In genomic region chr19:15367439-15367838, GRCh38 we compare ENCODE assay signal across 21 cellular contexts. TPM values are rescaled to one million over a fixed set of nuclear protein-coding genes. Genes with fewer than 3 reads are reported as not detected.
DNase-seq lines count a peak whose midpoint lies in the region; ATAC-seq, FAIRE-seq and TF ChIP-seq lines count a peak whose summit lies in the region.
"Had no signal": no experiment of that assay in that cellular context is flagged by ENCODE, and none has a peak within 500 bp of the region (broad histone marks: within the 10 kb centered on the region; RNA-seq: fewer than 3 reads in every experiment).

No MANE protein-coding gene starts in this region.

- H3K9me3 ChIP-seq in mammary epithelial cell (replicated peaks; ENCODE audit: insufficient read depth, low read length): no peaks in the 10 kb centered on the region
- no peaks in the 10 kb centered on the region for H3K9me3 ChIP-seq in right cardiac atrium (ENCODE audit: control insufficient read depth, low read length)

- dilution Hi-C loops in mammary epithelial cell (cut with HindIII; ENCODE audit: low sequenced_read_pairs): no loop called here

- no peak for DNase-seq in MCF 10A (ENCODE audit: unreplicated experiment)
- no peak for DNase-seq in mammary epithelial cell
- no peak for DNase-seq in bronchial epithelial cell (ENCODE audit: low read depth)
- DNase-seq in right cardiac atrium: peak in 1 of 3 donors; percentile 45
- no peak for DNase-seq in stimulated activated naive B cell treated with anti-CD40 and anti-IgM and Interleukin-4, amounts not matched to agents 10 μg/mL and 1 μg/mL and 100 μg/mL, for 72 hours
- DNase-seq in G401 (ENCODE audit: low spot score): no peak
- DNase-seq: 8988T, C1 segment of cervical spinal cord, Calu3, DMS79, GDM1, H9, Kasumi-1, NCI-H1417, NCI-H1930, NCI-H2171 treated with DMSO at 0.1 percent for 48 hours, NCI-H510A, NCI-H82 had no signal

- peak; percentile 24 to 67 for ATAC-seq in right cardiac atrium
- peak; percentile 44 to 64 for ATAC-seq in stimulated activated naive B cell treated with anti-CD40 and anti-IgM and Interleukin-4, amounts not matched to agents 10 μg/mL and 1 μg/mL and 100 μg/mL, for 72 hours (replicated peaks)
- no peak for ATAC-seq in GM21381 (IDR thresholded peaks at IDR 0.05; ENCODE audit: unreplicated experiment)
- ATAC-seq in stimulated activated memory B cell treated with anti-CD40 and anti-IgM and Interleukin-4, amounts not matched to agents 10 μg/mL and 1 μg/mL and 100 μg/mL, for 72 hours: no peak

- BruUV-seq in MCF 10A (replicated peaks; lab: Mats Ljungman, UMichigan) (no TSS peak), mammary epithelial cell (replicated peaks; lab: Mats Ljungman, UMichigan) (no TSS peak)

- H3K27ac ChIP-seq in mammary epithelial cell (ENCODE audit: insufficient read depth, low read depth, low read length) (no peak overlapping the region), right cardiac atrium (ENCODE audit: low read length) (peak overlapping the region; percentile 39)

- H3K36me3 Mint-ChIP-seq in MCF 10A (ENCODE audit: insufficient read depth, unreplicated experiment): peaks cover 88% of the 10 kb centered on the region
- peaks cover 42 to 47% of the 10 kb centered on the region in 2 donors for H3K36me3 Mint-ChIP-seq in stimulated activated naive B cell treated with anti-CD40 and anti-IgM and Interleukin-4, amounts not matched to agents 10 μg/mL and 1 μg/mL and 100 μg/mL, for 72 hours
- peaks cover 62% of the 10 kb centered on the region for H3K36me3 Mint-ChIP-seq in stimulated activated memory B cell treated with anti-CD40 and anti-IgM and Interleukin-4, amounts not matched to agents 10 μg/mL and 1 μg/mL and 100 μg/mL, for 72 hours

- H3K27me3 ChIP-seq in mammary epithelial cell (ENCODE audit: insufficient read depth, low read length) (no peaks in the 10 kb centered on the region), bronchial epithelial cell (ENCODE audit: control insufficient read depth, insufficient read depth, low read length) (no peaks in the 10 kb centered on the region), right cardiac atrium (ENCODE audit: control insufficient read depth, insufficient read depth) (no peaks in the 10 kb centered on the region)

- H3K9ac ChIP-seq in mammary epithelial cell (ENCODE audit: insufficient read depth, low read length): no peak overlapping the region

- in situ Hi-C loops in mammary epithelial cell (cut with MboI; ENCODE audit: low sequenced_read_pairs in 2 of 2): no loop called here
- in situ Hi-C loops in G401 (cut with HindIII; ENCODE audit: low sequenced_read_pairs): no loop called here

- H2AFZ ChIP-seq in mammary epithelial cell (ENCODE audit: low read depth, low read length): no peak overlapping the region

- TF ChIP-seq CTCF in MCF 10A (IDR thresholded peaks at IDR 0.05; ENCODE audit: unreplicated experiment): no peak
- no peak for TF ChIP-seq CTCF in mammary epithelial cell (conservative IDR thresholded peaks at IDR 0.05 in 1 of 2, IDR thresholded peaks at IDR 0.05 in 1 of 2; ENCODE audit: extremely low read depth in 1 of 2, insufficient read depth in 1 of 2, low read depth in 1 of 2, low read length in 2 of 2)
- no peak for TF ChIP-seq CTCF in bronchial epithelial cell (IDR thresholded peaks at IDR 0.05; ENCODE audit: insufficient read depth, low read length, severe bottlenecking)

- POLR2A ChIA-PET in MCF 10A (lab: Yijun Ruan, JAX): interaction anchor here (0.6 to 0.7 kb wide), 2 partner anchors 12 to 201 kb away, joined by 3 to 4 read pairs; no protein-coding TSS in a partner anchor

- H3K4me1 ChIP-seq in mammary epithelial cell (ENCODE audit: insufficient read depth, low read length) (no peaks in the 10 kb centered on the region), right cardiac atrium (ENCODE audit: control insufficient read depth, insufficient read depth, low read length) (no peaks in the 10 kb centered on the region)

- CTCF ChIA-PET in MCF 10A (lab: Yijun Ruan, JAX): interaction anchor here (0.6 to 0.7 kb wide), 2 partner anchors 65 to 103 kb away, joined by 3 read pairs; no protein-coding TSS in a partner anchor
- CTCF ChIA-PET in mammary epithelial cell (lab: Charles Lee; ENCODE audit: low non-redundant PET): no interaction called here

- H3K27me3 Mint-ChIP-seq in MCF 10A (ENCODE audit: insufficient read depth, unreplicated experiment): no peaks in the 10 kb centered on the region
- no peaks in the 10 kb centered on the region for H3K27me3 Mint-ChIP-seq in stimulated activated naive B cell treated with anti-CD40 and anti-IgM and Interleukin-4, amounts not matched to agents 10 μg/mL and 1 μg/mL and 100 μg/mL, for 72 hours
- no peaks in the 10 kb centered on the region for H3K27me3 Mint-ChIP-seq in stimulated activated memory B cell treated with anti-CD40 and anti-IgM and Interleukin-4, amounts not matched to agents 10 μg/mL and 1 μg/mL and 100 μg/mL, for 72 hours

- H3K27ac Mint-ChIP-seq in MCF 10A (ENCODE audit: low read depth, unreplicated experiment): peak overlapping the region; percentile 19
- peak overlapping the region; percentile 90 for H3K27ac Mint-ChIP-seq in stimulated activated naive B cell treated with anti-CD40 and anti-IgM and Interleukin-4, amounts not matched to agents 10 μg/mL and 1 μg/mL and 100 μg/mL, for 72 hours
- H3K27ac Mint-ChIP-seq in stimulated activated memory B cell treated with anti-CD40 and anti-IgM and Interleukin-4, amounts not matched to agents 10 μg/mL and 1 μg/mL and 100 μg/mL, for 72 hours: no peak overlapping the region
- H3K27ac Mint-ChIP-seq: H9 had no signal

- H3K4me3 ChIP-seq in mammary epithelial cell (replicated peaks in 1 of 3; ENCODE audit: insufficient read depth in 1 of 3, low read depth in 2 of 3, low read length in 3 of 3): no peak overlapping the region
- H3K4me3 ChIP-seq in bronchial epithelial cell (ENCODE audit: low read depth, low read length): no peak overlapping the region
- no peak overlapping the region for H3K4me3 ChIP-seq in right cardiac atrium (ENCODE audit: low read length)

- H3K79me2 ChIP-seq in mammary epithelial cell (ENCODE audit: insufficient read depth, low read length): peaks cover 44% of the 10 kb centered on the region

- FAIRE-seq in bronchial epithelial cell (lab: Jason Lieb, UNC): peak; percentile 100
- FAIRE-seq: RCC 7860 had no signal

- H4K20me1 ChIP-seq in mammary epithelial cell (ENCODE audit: insufficient read depth, low read length): no peaks in the 10 kb centered on the region

- H3K4me3 Mint-ChIP-seq in MCF 10A (ENCODE audit: unreplicated experiment): no peak overlapping the region
- H3K4me3 Mint-ChIP-seq in stimulated activated naive B cell treated with anti-CD40 and anti-IgM and Interleukin-4, amounts not matched to agents 10 μg/mL and 1 μg/mL and 100 μg/mL, for 72 hours: peak overlapping the region in 1 of 2 donors; percentile 29
- H3K4me3 Mint-ChIP-seq in stimulated activated memory B cell treated with anti-CD40 and anti-IgM and Interleukin-4, amounts not matched to agents 10 μg/mL and 1 μg/mL and 100 μg/mL, for 72 hours: no peak overlapping the region
- H3K4me3 Mint-ChIP-seq: H9 had no signal

- H3K4me1 Mint-ChIP-seq in MCF 10A (ENCODE audit: insufficient read depth, unreplicated experiment): no peaks in the 10 kb centered on the region
- peaks cover 11 to 18% of the 10 kb centered on the region in 2 donors for H3K4me1 Mint-ChIP-seq in stimulated activated naive B cell treated with anti-CD40 and anti-IgM and Interleukin-4, amounts not matched to agents 10 μg/mL and 1 μg/mL and 100 μg/mL, for 72 hours
- peaks cover 7% of the 10 kb centered on the region for H3K4me1 Mint-ChIP-seq in stimulated activated memory B cell treated with anti-CD40 and anti-IgM and Interleukin-4, amounts not matched to agents 10 μg/mL and 1 μg/mL and 100 μg/mL, for 72 hours
- H3K4me1 Mint-ChIP-seq: H9 had no signal

- H3K4me2 ChIP-seq in mammary epithelial cell (ENCODE audit: insufficient read depth, low read depth, low read length): no peak overlapping the region

- no peaks in the 10 kb centered on the region for H3K9me3 Mint-ChIP-seq in MCF 10A (ENCODE audit: unreplicated experiment)
- no peaks in the 10 kb centered on the region for H3K9me3 Mint-ChIP-seq in stimulated activated naive B cell treated with anti-CD40 and anti-IgM and Interleukin-4, amounts not matched to agents 10 μg/mL and 1 μg/mL and 100 μg/mL, for 72 hours
- H3K9me3 Mint-ChIP-seq in stimulated activated memory B cell treated with anti-CD40 and anti-IgM and Interleukin-4, amounts not matched to agents 10 μg/mL and 1 μg/mL and 100 μg/mL, for 72 hours: no peaks in the 10 kb centered on the region

- intact Hi-C loops in MCF 10A (cut with micrococcal nuclease) (no loop called here), mammary epithelial cell (cut with micrococcal nuclease) (no loop called here), right cardiac atrium (cut with DNase I) (no loop called here)

- 88% methylated on average over 3 of the region's 3 CpGs for WGBS in mammary epithelial cell (ENCODE audit: low coverage, missing lambda C conversion rate)
- WGBS in right cardiac atrium: 76% methylated on average over 3 of the region's 3 CpGs

- H3K36me3 ChIP-seq in mammary epithelial cell (ENCODE audit: insufficient read depth, low read length) (peaks cover 32% of the 10 kb centered on the region), bronchial epithelial cell (ENCODE audit: control insufficient read depth, insufficient read depth, low read length) (peaks cover 35% of the 10 kb centered on the region)

RNA-seq across cellular contexts. Expression of gene AKAP8, which starts 12.1 kb away (rescaled TPM):
- 31.1 and 37.8 TPM in 2 replicates for total RNA-seq in MCF 10A (2022)
- 10 to 100 TPM; 12.8 to 33.2 TPM for total RNA-seq in mammary epithelial cell
- 13.7 TPM for polyA plus RNA-seq in mammary epithelial cell
- 4.7 TPM for polyA minus RNA-seq in mammary epithelial cell
- 16.8 TPM in 2 replicates for total RNA-seq in bronchial epithelial cell
- total RNA-seq in right cardiac atrium: 10 to 100 TPM; 17.1 to 24.9 (median 21.4) TPM
- polyA plus RNA-seq in right cardiac atrium: 9.3 TPM
- total RNA-seq in G401 (2014; rRNA removed; shearing (Covaris generic)): 19.6 and 25.3 TPM in 2 replicates

RNA-seq across cellular contexts. Expression of gene BRD4, which starts 35.1 kb away (rescaled TPM):
- total RNA-seq in MCF 10A (2022) (167 and 189 TPM in 2 replicates), mammary epithelial cell (100 to 1,000 TPM in 1 of 2 donors, 10 to 100 TPM in 1; 22.2 to 113 TPM), bronchial epithelial cell (12.1 and 15.4 TPM in 2 replicates), right cardiac atrium (10 to 100 TPM; 51.1 to 62.8 (median 59.2) TPM)
- polyA plus RNA-seq in mammary epithelial cell (9.9 TPM), right cardiac atrium (29.6 TPM)
- 166 TPM for polyA minus RNA-seq in mammary epithelial cell
- 7.4 and 8.6 TPM in 2 replicates for total RNA-seq in G401 (2014; rRNA removed; shearing (Covaris generic))

RNA-seq across cellular contexts. Expression of gene AKAP8L, which starts 51.3 kb away (rescaled TPM):
- total RNA-seq in MCF 10A (2022) (84.7 and 89.0 TPM in 2 replicates), mammary epithelial cell (10 to 100 TPM; 55.0 to 75.9 TPM), bronchial epithelial cell (75.3 and 78.9 TPM in 2 replicates), right cardiac atrium (100 to 1,000 TPM in 1 of 4 donors, 10 to 100 TPM in 3; 64.4 to 106 (median 86.1) TPM)
- polyA plus RNA-seq in mammary epithelial cell (24.6 TPM), right cardiac atrium (66.5 TPM)
- polyA minus RNA-seq in mammary epithelial cell: 47.1 TPM
- total RNA-seq in G401 (2014; rRNA removed; shearing (Covaris generic)): 86.3 and 92.4 TPM in 2 replicates

Comparison
In these comparisons a context has a peak if more than half of its experiments do, and no peak if none do; other contexts are left out.
1. ATAC-seq: peak in right cardiac atrium (2 of 2) and stimulated activated naive B cell treated with anti-CD40 and anti-IgM and Interleukin-4, amounts not matched to agents 10 μg/mL and 1 μg/mL and 100 μg/mL, for 72 hours (2 of 2); none in GM21381 (single experiment) and stimulated activated memory B cell treated with anti-CD40 and anti-IgM and Interleukin-4, amounts not matched to agents 10 μg/mL and 1 μg/mL and 100 μg/mL, for 72 hours (single experiment).